Comparison of ENCODE assay signal across 13 cellular contexts in genomic region chr7:126449621-126450268, GRCh38.
A peak's percentile ranks its signal among the peaks of the same experiment; 100 is the strongest.
DNase-seq lines count a peak whose midpoint lies in the region; ATAC-seq and TF ChIP-seq lines count a peak whose summit lies in the region.
"Had no signal": no experiment of that assay in that cellular context is flagged by ENCODE, and none has a peak within 500 bp of the region (broad histone marks: within the 10 kb centered on the region; RNA-seq: fewer than 3 reads in every experiment).

No MANE protein-coding gene starts in this region.

- H3K4me3 Mint-ChIP-seq in activated CD4-positive, alpha-beta T cell treated with anti-CD3 and anti-CD28 coated beads, Interleukin-2, amount 10 ng/mL, durations not matched to agents 7 days and 5 days: no peak overlapping the region
- no peak overlapping the region for H3K4me3 Mint-ChIP-seq in activated CD4-positive, alpha-beta T cell treated with anti-CD3 and anti-CD28 coated beads, Interleukin-2, amount 10 ng/mL, durations not matched to agents 24 days and 14 days
- H3K4me3 Mint-ChIP-seq: brain; CD4-positive, CD25-positive, alpha-beta regulatory T cell; naive B cell had no signal

- no peak overlapping the region for H3K27ac Mint-ChIP-seq in activated CD4-positive, alpha-beta T cell treated with anti-CD3 and anti-CD28 coated beads, Interleukin-2, amount 10 ng/mL, durations not matched to agents 7 days and 5 days
- no peak overlapping the region for H3K27ac Mint-ChIP-seq in activated CD4-positive, alpha-beta T cell treated with anti-CD3 and anti-CD28 coated beads, Interleukin-2, amount 10 ng/mL, durations not matched to agents 24 days and 14 days
- H3K27ac Mint-ChIP-seq: CD4-positive, CD25-positive, alpha-beta regulatory T cell; naive B cell had no signal

- H3K4me3 ChIP-seq in colonic mucosa (no peak overlapping the region), WERI-Rb-1 (ENCODE audit: low read depth, low read length) (no peak overlapping the region)

- H3K27me3 ChIP-seq in colonic mucosa (no peaks in the 10 kb centered on the region), WERI-Rb-1 (ENCODE audit: insufficient read depth, low read depth, severe bottlenecking) (no peaks in the 10 kb centered on the region)

- no peaks in the 10 kb centered on the region for H3K4me1 Mint-ChIP-seq in activated CD4-positive, alpha-beta T cell treated with anti-CD3 and anti-CD28 coated beads, Interleukin-2, amount 10 ng/mL, durations not matched to agents 7 days and 5 days
- no peaks in the 10 kb centered on the region for H3K4me1 Mint-ChIP-seq in activated CD4-positive, alpha-beta T cell treated with anti-CD3 and anti-CD28 coated beads, Interleukin-2, amount 10 ng/mL, durations not matched to agents 24 days and 14 days
- H3K4me1 Mint-ChIP-seq: CD4-positive, CD25-positive, alpha-beta regulatory T cell; naive B cell had no signal

- H3K36me3 ChIP-seq in colonic mucosa (no peaks in the 10 kb centered on the region), WERI-Rb-1 (no peaks in the 10 kb centered on the region)

- CTCF ChIA-PET in activated CD4-positive, alpha-beta T cell treated with anti-CD3 and anti-CD28 coated beads, Interleukin-2, amount 10 ng/mL, durations not matched to agents 7 days and 5 days (lab: Charles Lee): no interaction called here

- H3K27ac ChIP-seq in colonic mucosa: peak overlapping the region; percentile 39
- H3K27ac ChIP-seq in WERI-Rb-1: no peak overlapping the region

- POLR2A ChIA-PET in activated CD4-positive, alpha-beta T cell treated with anti-CD3 and anti-CD28 coated beads, Interleukin-2, amount 10 ng/mL, durations not matched to agents 7 days and 5 days (lab: Charles Lee): no interaction called here

- DNase-seq in colonic mucosa (no peak), WERI-Rb-1 (no peak)
- no peak for DNase-seq in activated CD4-positive, alpha-beta T cell treated with anti-CD3 and anti-CD28 coated beads, Interleukin-2, amount 10 ng/mL, durations not matched to agents 7 days and 5 days
- no peak for DNase-seq in activated CD4-positive, alpha-beta T cell treated with anti-CD3 and anti-CD28 coated beads, Interleukin-2, amount 10 ng/mL, durations not matched to agents 24 days and 14 days
- DNase-seq: CD4-positive, CD25-positive, alpha-beta regulatory T cell; erythroblast; naive B cell; small intestine had no signal

- intact Hi-C loops in colonic mucosa (cut with DNase I): no loop called here
- intact Hi-C loops in activated CD4-positive, alpha-beta T cell treated with anti-CD3 and anti-CD28 coated beads, Interleukin-2, amount 10 ng/mL, durations not matched to agents 24 days and 14 days (cut with micrococcal nuclease): no loop called here

- no peaks in the 10 kb centered on the region for H3K9me3 Mint-ChIP-seq in activated CD4-positive, alpha-beta T cell treated with anti-CD3 and anti-CD28 coated beads, Interleukin-2, amount 10 ng/mL, durations not matched to agents 7 days and 5 days
- H3K9me3 Mint-ChIP-seq in activated CD4-positive, alpha-beta T cell treated with anti-CD3 and anti-CD28 coated beads, Interleukin-2, amount 10 ng/mL, durations not matched to agents 24 days and 14 days: peaks cover 6% of the 10 kb centered on the region
- H3K9me3 Mint-ChIP-seq: brain had no signal

- H3K9me3 ChIP-seq in colonic mucosa (no peaks in the 10 kb centered on the region), WERI-Rb-1 (ENCODE audit: severe bottlenecking) (no peaks in the 10 kb centered on the region)

- H3K27me3 Mint-ChIP-seq in activated CD4-positive, alpha-beta T cell treated with anti-CD3 and anti-CD28 coated beads, Interleukin-2, amount 10 ng/mL, durations not matched to agents 7 days and 5 days: no peaks in the 10 kb centered on the region
- no peaks in the 10 kb centered on the region for H3K27me3 Mint-ChIP-seq in activated CD4-positive, alpha-beta T cell treated with anti-CD3 and anti-CD28 coated beads, Interleukin-2, amount 10 ng/mL, durations not matched to agents 24 days and 14 days
- H3K27me3 Mint-ChIP-seq: brain; CD4-positive, CD25-positive, alpha-beta regulatory T cell; naive B cell had no signal

- H3K36me3 Mint-ChIP-seq in activated CD4-positive, alpha-beta T cell treated with anti-CD3 and anti-CD28 coated beads, Interleukin-2, amount 10 ng/mL, durations not matched to agents 7 days and 5 days (ENCODE audit: low read depth): no peaks in the 10 kb centered on the region
- H3K36me3 Mint-ChIP-seq in activated CD4-positive, alpha-beta T cell treated with anti-CD3 and anti-CD28 coated beads, Interleukin-2, amount 10 ng/mL, durations not matched to agents 24 days and 14 days (ENCODE audit: low read depth): no peaks in the 10 kb centered on the region
- H3K36me3 Mint-ChIP-seq: brain; CD4-positive, CD25-positive, alpha-beta regulatory T cell; naive B cell had no signal

- no peak overlapping the region for H3K9ac ChIP-seq in colonic mucosa (ENCODE audit: low read depth in 2 of 2, low read length in 2 of 2)

- H3K4me1 ChIP-seq in colonic mucosa: no peaks in the 10 kb centered on the region

- TF ChIP-seq CTCF in colonic mucosa (IDR thresholded peaks at IDR 0.05) (no peak), WERI-Rb-1 (IDR thresholded peaks at IDR 0.05; ENCODE audit: low read depth, low read length) (no peak)

- ATAC-seq in GM18909 (IDR thresholded peaks at IDR 0.05; ENCODE audit: poor library complexity, unreplicated experiment): peak; percentile 19
- peak; percentile 22 for ATAC-seq in GM21723 (IDR thresholded peaks at IDR 0.05; ENCODE audit: unreplicated experiment)
- ATAC-seq in HG03196 (IDR thresholded peaks at IDR 0.05; ENCODE audit: unreplicated experiment): peak; percentile 14
- ATAC-seq in HG02970 (IDR thresholded peaks at IDR 0.05; ENCODE audit: low FRiP score, unreplicated experiment): no peak
